Comparison of ENCODE assay signal across 39 cellular contexts in genomic region chr9:137017071-137017470, GRCh38. TPM values are rescaled to one million over a fixed set of nuclear protein-coding genes. Genes with fewer than 3 reads are reported as not detected.
"Had no signal": no experiment of that assay in that cellular context is flagged by ENCODE, and none has a peak within 500 bp of the region (broad histone marks: within the 10 kb centered on the region; RNA-seq: fewer than 3 reads in every experiment).

No MANE protein-coding gene starts in this region.

- H3K4me3 ChIP-seq: ascending aorta, cardiac muscle cell had no signal

- FAIRE-seq: TTC549 had no signal

- H3K4me1 Mint-ChIP-seq: activated naive CD4-positive, alpha-beta T cell treated with anti-CD3 and anti-CD28 coated beads, Interleukin-2, amount 50 U/mL, for 24 hours; activated naive CD8-positive, alpha-beta T cell treated with anti-CD3 and anti-CD28 coated beads, Interleukin-2, amount 10 ng/mL, durations not matched to agents 7 days and 5 days; activated T-helper 17 cell treated with anti-CD3 and anti-CD28 coated beads, Interleukin-2, amount 50 U/mL, for 72 hours; brain had no signal

- H3K9me3 ChIP-seq: ascending aorta had no signal

- H3K27ac Mint-ChIP-seq: activated B cell treated with CpG ODN at 0.5 μM for 24 hours; activated CD4-positive, alpha-beta memory T cell treated with anti-CD3 and anti-CD28 coated beads for 36 hours; activated CD4-positive, alpha-beta T cell treated with anti-CD3 and anti-CD28 coated beads, Interleukin-2, amount 10 ng/mL, durations not matched to agents 24 days and 14 days; activated CD8-positive, alpha-beta T cell treated with anti-CD3 and anti-CD28 coated beads for 36 hours; activated naive CD4-positive, alpha-beta T cell treated with anti-CD3 and anti-CD28 coated beads, Interleukin-2, amount 10 ng/mL, durations not matched to agents 7 days and 5 days; activated naive CD4-positive, alpha-beta T cell treated with anti-CD3 and anti-CD28 coated beads, Interleukin-2, amount 50 U/mL, for 24 hours; activated naive CD8-positive, alpha-beta T cell; activated naive CD8-positive, alpha-beta T cell treated with anti-CD3 and anti-CD28 coated beads, Interleukin-2, amount 10 ng/mL, durations not matched to agents 7 days and 5 days; activated naive CD8-positive, alpha-beta T cell treated with anti-CD3 and anti-CD28 coated beads, Interleukin-2, amount 50 U/mL, for 24 hours; activated T-cell treated with anti-CD3 and anti-CD28 coated beads, Interleukin-2, amount 50 U/mL, for 72 hours; activated T-helper 1 cell treated with anti-CD3 and anti-CD28 coated beads, Interleukin-12 subunit alpha, Interleukin-12 subunit beta, Interleukin-2, Interleukin-4 antibody, amounts not matched to agents 30 ng/mL and 10 ng/mL and 1 ng/mL, durations not matched to agents 14 hours and 24 hours and 36 hours; activated T-helper 17 cell treated with anti-CD3 and anti-CD28 coated beads, Interleukin-2, amount 50 U/mL, for 72 hours; brain; T-helper 1 cell treated with Interleukin-12 subunit alpha and Interleukin-12 subunit beta and Interleukin-4 antibody, amounts not matched to agents 30 μg/mL and 1 μg/mL, for 36 hours; T-helper 2 cell treated with Interferon-gamma antibody and Interleukin-4, amounts not matched to agents 5 μg/mL and 100 μg/mL, for 36 hours had no signal

- H3K27ac ChIP-seq: ascending aorta, cardiac muscle cell, VCaP had no signal

- H3K9me3 Mint-ChIP-seq: activated B cell treated with CpG ODN at 0.5 μM for 24 hours; activated CD4-positive, alpha-beta memory T cell treated with anti-CD3 and anti-CD28 coated beads for 36 hours; activated CD4-positive, alpha-beta T cell treated with anti-CD3 and anti-CD28 coated beads, Interleukin-2, amount 10 ng/mL, durations not matched to agents 24 days and 14 days; activated CD8-positive, alpha-beta T cell treated with anti-CD3 and anti-CD28 coated beads for 36 hours; activated naive CD4-positive, alpha-beta T cell treated with anti-CD3 and anti-CD28 coated beads, Interleukin-2, amount 10 ng/mL, durations not matched to agents 7 days and 5 days; activated naive CD4-positive, alpha-beta T cell treated with anti-CD3 and anti-CD28 coated beads, Interleukin-2, amount 50 U/mL, for 24 hours; activated naive CD8-positive, alpha-beta T cell treated with anti-CD3 and anti-CD28 coated beads, Interleukin-2, amount 10 ng/mL, durations not matched to agents 7 days and 5 days; activated naive CD8-positive, alpha-beta T cell treated with anti-CD3 and anti-CD28 coated beads, Interleukin-2, amount 50 U/mL, for 24 hours; activated T-cell treated with anti-CD3 and anti-CD28 coated beads, Interleukin-2, amount 50 U/mL, for 4 hours; activated T-cell treated with anti-CD3 and anti-CD28 coated beads, Interleukin-2, amount 50 U/mL, for 72 hours; activated T-helper 1 cell treated with anti-CD3 and anti-CD28 coated beads, Interleukin-12 subunit alpha, Interleukin-12 subunit beta, Interleukin-2, Interleukin-4 antibody, amounts not matched to agents 30 ng/mL and 10 ng/mL and 1 ng/mL, durations not matched to agents 14 hours and 24 hours and 36 hours; activated T-helper 17 cell treated with anti-CD3 and anti-CD28 coated beads, Interleukin-2, amount 50 U/mL, for 72 hours; brain; central memory CD8-positive, alpha-beta T cell; T-helper 1 cell treated with Interleukin-12 subunit alpha and Interleukin-12 subunit beta and Interleukin-4 antibody, amounts not matched to agents 30 μg/mL and 1 μg/mL, for 36 hours; T-helper 2 cell treated with Interferon-gamma antibody and Interleukin-4, amounts not matched to agents 5 μg/mL and 100 μg/mL, for 36 hours had no signal

- H3K4me3 Mint-ChIP-seq: activated B cell treated with CpG ODN at 0.5 μM for 24 hours; activated CD4-positive, alpha-beta memory T cell treated with anti-CD3 and anti-CD28 coated beads for 36 hours; activated CD4-positive, alpha-beta T cell treated with anti-CD3 and anti-CD28 coated beads, Interleukin-2, amount 10 ng/mL, durations not matched to agents 24 days and 14 days; activated CD8-positive, alpha-beta T cell treated with anti-CD3 and anti-CD28 coated beads for 36 hours; activated naive CD4-positive, alpha-beta T cell treated with anti-CD3 and anti-CD28 coated beads, Interleukin-2, amount 10 ng/mL, durations not matched to agents 7 days and 5 days; activated naive CD4-positive, alpha-beta T cell treated with anti-CD3 and anti-CD28 coated beads, Interleukin-2, amount 50 U/mL, for 24 hours; activated naive CD8-positive, alpha-beta T cell; activated naive CD8-positive, alpha-beta T cell treated with anti-CD3 and anti-CD28 coated beads, Interleukin-2, amount 10 ng/mL, durations not matched to agents 7 days and 5 days; activated naive CD8-positive, alpha-beta T cell treated with anti-CD3 and anti-CD28 coated beads, Interleukin-2, amount 50 U/mL, for 24 hours; activated T-cell treated with anti-CD3 and anti-CD28 coated beads, Interleukin-2, amount 50 U/mL, for 4 hours; activated T-cell treated with anti-CD3 and anti-CD28 coated beads, Interleukin-2, amount 50 U/mL, for 72 hours; activated T-helper 1 cell treated with anti-CD3 and anti-CD28 coated beads, Interleukin-12 subunit alpha, Interleukin-12 subunit beta, Interleukin-2, Interleukin-4 antibody, amounts not matched to agents 30 ng/mL and 10 ng/mL and 1 ng/mL, durations not matched to agents 14 hours and 24 hours and 36 hours; activated T-helper 17 cell treated with anti-CD3 and anti-CD28 coated beads, Interleukin-2, amount 50 U/mL, for 72 hours; brain; central memory CD8-positive, alpha-beta T cell; T-helper 1 cell treated with Interleukin-12 subunit alpha and Interleukin-12 subunit beta and Interleukin-4 antibody, amounts not matched to agents 30 μg/mL and 1 μg/mL, for 36 hours; T-helper 2 cell treated with Interferon-gamma antibody and Interleukin-4, amounts not matched to agents 5 μg/mL and 100 μg/mL, for 36 hours had no signal

- H3K36me3 Mint-ChIP-seq: activated CD4-positive, alpha-beta memory T cell treated with anti-CD3 and anti-CD28 coated beads for 36 hours; activated naive CD4-positive, alpha-beta T cell treated with anti-CD3 and anti-CD28 coated beads, Interleukin-2, amount 50 U/mL, for 24 hours; activated naive CD8-positive, alpha-beta T cell had no signal

- DNase-seq: activated B cell treated with CpG ODN at 0.5 μM for 24 hours; activated CD4-positive, alpha-beta memory T cell treated with anti-CD3 and anti-CD28 coated beads for 36 hours; activated CD4-positive, alpha-beta T cell treated with anti-CD3 and anti-CD28 coated beads for 4 hours; activated CD4-positive, alpha-beta T cell treated with anti-CD3 and anti-CD28 coated beads, Interleukin-2, amount 10 ng/mL, durations not matched to agents 24 days and 14 days; activated CD4-positive, alpha-beta T cell treated with anti-CD3 and anti-CD28 coated beads, Interleukin-2, amount 50 U/mL, for 1 hour; activated CD4-positive, alpha-beta T cell treated with anti-CD3 and anti-CD28 coated beads, Interleukin-2, amount 50 U/mL, for 4 hours; activated CD4-positive, CD25-positive, alpha-beta regulatory T cell treated with anti-CD3 and anti-CD28 coated beads, Interleukin-2, amount 50 U/mL, for 72 hours; activated CD8-positive, alpha-beta memory T cell treated with anti-CD3 and anti-CD28 coated beads, Interleukin-2, amount 50 U/mL, for 4 hours; activated CD8-positive, alpha-beta T cell treated with anti-CD3 and anti-CD28 coated beads for 36 hours; activated effector memory CD4-positive, alpha-beta T cell treated with anti-CD3 and anti-CD28 coated beads, Interleukin-2, amount 50 U/mL, for 16 hours; activated naive CD4-positive, alpha-beta T cell treated with anti-CD3 and anti-CD28 coated beads, Interleukin-2, amount 10 ng/mL, durations not matched to agents 7 days and 5 days; activated naive CD4-positive, alpha-beta T cell treated with Interleukin-2 at 50 U/mL for 16 hours; activated naive CD8-positive, alpha-beta T cell treated with anti-CD3 and anti-CD28 coated beads, Interleukin-2, amount 10 ng/mL, durations not matched to agents 7 days and 5 days; activated naive CD8-positive, alpha-beta T cell treated with anti-CD3 and anti-CD28 coated beads, Interleukin-2, amount 50 U/mL, for 24 hours; activated T-cell treated with anti-CD3 and anti-CD28 coated beads for 4 hours; activated T-cell treated with anti-CD3 and anti-CD28 coated beads, Interleukin-2, amount 50 U/mL, for 1 hour; activated T-cell treated with anti-CD3 and anti-CD28 coated beads, Interleukin-2, amount 50 U/mL, for 4 hours; activated T-cell treated with anti-CD3 and anti-CD28 coated beads, Interleukin-2, amount 50 U/mL, for 72 hours; amygdala; anterior cingulate cortex; caudate nucleus; SW 1271; T-helper 1 cell; T-helper 2 cell; T-helper 9 cell had no signal

- H3K27me3 Mint-ChIP-seq: activated B cell treated with CpG ODN at 0.5 μM for 24 hours; activated CD4-positive, alpha-beta memory T cell treated with anti-CD3 and anti-CD28 coated beads for 36 hours; activated CD4-positive, alpha-beta T cell treated with anti-CD3 and anti-CD28 coated beads, Interleukin-2, amount 10 ng/mL, durations not matched to agents 24 days and 14 days; activated CD8-positive, alpha-beta T cell treated with anti-CD3 and anti-CD28 coated beads for 36 hours; activated naive CD4-positive, alpha-beta T cell treated with anti-CD3 and anti-CD28 coated beads, Interleukin-2, amount 10 ng/mL, durations not matched to agents 7 days and 5 days; activated naive CD4-positive, alpha-beta T cell treated with anti-CD3 and anti-CD28 coated beads, Interleukin-2, amount 50 U/mL, for 24 hours; activated naive CD8-positive, alpha-beta T cell; activated naive CD8-positive, alpha-beta T cell treated with anti-CD3 and anti-CD28 coated beads, Interleukin-2, amount 10 ng/mL, durations not matched to agents 7 days and 5 days; activated naive CD8-positive, alpha-beta T cell treated with anti-CD3 and anti-CD28 coated beads, Interleukin-2, amount 50 U/mL, for 24 hours; activated T-helper 17 cell treated with anti-CD3 and anti-CD28 coated beads, Interleukin-2, amount 50 U/mL, for 72 hours; brain; central memory CD8-positive, alpha-beta T cell had no signal

- H3K27me3 ChIP-seq: ascending aorta, cardiac muscle cell had no signal

- H3K4me1 ChIP-seq: ascending aorta had no signal

RNA-seq across cellular contexts. Expression of gene FUT7, which starts 14.8 kb away (rescaled TPM):
- total RNA-seq: activated CD4-positive, alpha-beta T cell treated with anti-CD3 and anti-CD28 coated beads, Interleukin-2, amount 10 ng/mL, durations not matched to agents 24 days and 14 days; ascending aorta; bronchial epithelial cell; cardiac muscle cell had no signal
- polyA plus RNA-seq: cardiac muscle cell had no signal

RNA-seq across cellular contexts. Expression of gene CLIC3, which starts 20.7 kb away (rescaled TPM):
- total RNA-seq: activated B cell treated with CpG ODN at 0.5 μM for 24 hours; activated CD4-positive, alpha-beta T cell treated with anti-CD3 and anti-CD28 coated beads, Interleukin-2, amount 10 ng/mL, durations not matched to agents 24 days and 14 days; activated CD8-positive, alpha-beta memory T cell treated with anti-CD3 and anti-CD28 coated beads for 36 hours; activated CD8-positive, alpha-beta T cell treated with anti-CD3 and anti-CD28 coated beads for 36 hours; activated T-helper 1 cell treated with anti-CD3 and anti-CD28 coated beads, Interleukin-12 subunit alpha, Interleukin-12 subunit beta, Interleukin-2, Interleukin-4 antibody, amounts not matched to agents 30 ng/mL and 10 ng/mL and 1 ng/mL, durations not matched to agents 14 hours and 24 hours and 36 hours; cardiac muscle cell had no signal
